8 cellular contexts compared by ENCODE assay signal in genomic region chr16:1612320-1613111, GRCh38.
DNase-seq lines count a peak whose midpoint lies in the region; ATAC-seq, FAIRE-seq and TF ChIP-seq lines count a peak whose summit lies in the region.

Gene CRAMP1 (plus strand): TSS chr16:1612360. CDS start chr16:1614640, 2,280 bp downstream.

- TF ChIP-seq CTCF in GM10266 (IDR thresholded peaks at IDR 0.05; ENCODE audit: control insufficient read depth, insufficient read depth, low read depth, missing control alignments), result no peak
- no peak for TF ChIP-seq CTCF in SU-DHL-6 (IDR thresholded peaks at IDR 0.05; ENCODE audit: insufficient read depth, low read length, poor library complexity, severe bottlenecking)

- H3K9me3 ChIP-seq in SU-DHL-6 (ENCODE audit: insufficient read depth, low read length) (no peaks in the 10 kb centered on the region), mucosa of rectum (ENCODE audit: control insufficient read depth in 2 of 2, low read length in 2 of 2) (no peaks in the 10 kb centered on the region)

- H3K4me2 ChIP-seq in SU-DHL-6 (ENCODE audit: low read depth, low read length, poor library complexity, severe bottlenecking), result peak within 1 kb of the TSS; percentile 98

- H3K9me2 ChIP-seq in SU-DHL-6 (replicated peaks; ENCODE audit: insufficient read depth, low read length), result no peaks in the 10 kb centered on the region

- H3K4me3 Mint-ChIP-seq in effector memory CD8-positive, alpha-beta T cell, result peak within 1 kb of the TSS; percentile 83 to 86

- peak within 1 kb of the TSS; percentile 95 for H3K4me3 ChIP-seq in SU-DHL-6 (ENCODE audit: insufficient read depth, low read length, poor library complexity, severe bottlenecking)
- H3K4me3 ChIP-seq in mucosa of rectum (ENCODE audit: low read length in 2 of 2), result peak within 1 kb of the TSS; percentile 86 to 90

- H3K36me3 ChIP-seq in SU-DHL-6 (ENCODE audit: low read length), result no peaks in the 10 kb centered on the region
- H3K36me3 ChIP-seq in mucosa of rectum (ENCODE audit: control insufficient read depth in 2 of 2, insufficient read depth in 2 of 2, low read length in 2 of 2), result peaks cover 3 to 4% of the 10 kb centered on the region in 2 donors

- H3K36me3 Mint-ChIP-seq in effector memory CD8-positive, alpha-beta T cell (ENCODE audit: insufficient read depth), result peaks cover 40% of the 10 kb centered on the region

- H3K27me3 Mint-ChIP-seq in effector memory CD8-positive, alpha-beta T cell, result peaks cover 5 to 10% of the 10 kb centered on the region in 2 donors

- H3K9ac ChIP-seq in SU-DHL-6 (ENCODE audit: low read length) (peak within 1 kb of the TSS; percentile 97), mucosa of rectum (ENCODE audit: low read depth in 1 of 2, low read length in 2 of 2) (peak within 1 kb of the TSS; percentile 75 to 77)

- peak; percentile 55 for DNase-seq in GM10266 (ENCODE audit: extremely low spot score)
- DNase-seq in effector memory CD8-positive, alpha-beta T cell, result peak in 2 of 3 experiments; percentile 3 to 23
- peak; percentile 34 for DNase-seq in urothelium cell line (ENCODE audit: low spot score)
- DNase-seq in NOMO-1 treated with dmso at 0.1 percent for 144 hours (lab: John Stamatoyannopoulos, UW; ENCODE audit: unreplicated experiment), result no peak

- H3K4me1 Mint-ChIP-seq in effector memory CD8-positive, alpha-beta T cell (ENCODE audit: low read depth in 2 of 2), result peaks cover 21% of the 10 kb centered on the region in 2 donors

- peaks cover 0 to 3% of the 10 kb centered on the region in 2 donors for H3K9me3 Mint-ChIP-seq in effector memory CD8-positive, alpha-beta T cell

- peaks cover 25% of the 10 kb centered on the region for H3F3A ChIP-seq in SU-DHL-6 (ENCODE audit: insufficient read depth)

- peak within 1 kb of the TSS; percentile 76 for H3K27ac ChIP-seq in SU-DHL-6 (ENCODE audit: low read depth, low read length)
- peak within 1 kb of the TSS; percentile 68 to 85 for H3K27ac ChIP-seq in mucosa of rectum (ENCODE audit: low read depth in 2 of 2, low read length in 2 of 2)

- ATAC-seq in HG02840 (IDR thresholded peaks at IDR 0.05; ENCODE audit: low FRiP score, unreplicated experiment) (peak; percentile 8), GM21360 (IDR thresholded peaks at IDR 0.05; ENCODE audit: unreplicated experiment) (no peak)
- no peak for ATAC-seq in effector memory CD8-positive, alpha-beta T cell (replicated peaks)

- H3K4me1 ChIP-seq in mucosa of rectum (ENCODE audit: control insufficient read depth in 2 of 2, insufficient read depth in 2 of 2, low read length in 2 of 2), result peaks cover 34 to 35% of the 10 kb centered on the region in 2 donors

- FAIRE-seq in urothelium cell line (lab: Jason Lieb, UNC), result no peak

- peak within 1 kb of the TSS; percentile 83 for H2AFZ ChIP-seq in SU-DHL-6 (ENCODE audit: low read depth, low read length, severe bottlenecking)

- H4K20me1 ChIP-seq in SU-DHL-6 (ENCODE audit: low read depth, low read length), result peaks cover 4% of the 10 kb centered on the region; the same call in 1 of the 2 replicates

- H3K79me2 ChIP-seq in SU-DHL-6 (ENCODE audit: insufficient read depth, low read length), result peaks cover 31% of the 10 kb centered on the region

- no peaks in the 10 kb centered on the region for H3K27me3 ChIP-seq in SU-DHL-6 (ENCODE audit: low read length)
- no peaks in the 10 kb centered on the region for H3K27me3 ChIP-seq in mucosa of rectum (ENCODE audit: control insufficient read depth in 2 of 2, insufficient read depth in 2 of 2, low read length in 2 of 2)

- H3K27ac Mint-ChIP-seq in effector memory CD8-positive, alpha-beta T cell, result peak within 1 kb of the TSS; percentile 88 to 92
